In genomic region chr6:41733349-41733706, GRCh38 we compare ENCODE assay signal across 9 cellular contexts. TPM values are rescaled to one million over a fixed set of nuclear protein-coding genes. Genes with fewer than 3 reads are reported as not detected.
DNase-seq lines count a peak whose midpoint lies in the region; ATAC-seq, FAIRE-seq and TF ChIP-seq lines count a peak whose summit lies in the region.
"Had no signal": no experiment of that assay in that cellular context is flagged by ENCODE, and none has a peak within 500 bp of the region (broad histone marks: within the 10 kb centered on the region; RNA-seq: fewer than 3 reads in every experiment).

No MANE protein-coding gene starts in this region.

- peak overlapping the region; percentile 99 for H3K27ac ChIP-seq in angular gyrus (ENCODE audit: low read depth, low read length)
- H3K27ac ChIP-seq in HepG2 (ENCODE audit: extremely low read length, insufficient read depth, low read length): no peak overlapping the region
- H3K27ac ChIP-seq in thyroid gland: peak overlapping the region; percentile 91 to 98 (median 94)

- intact Hi-C loops in HepG2 (cut with micrococcal nuclease; ENCODE audit: unreplicated experiment): loop anchor here (1.0 kb wide), 2 partner anchors 27 to 188 kb away; partner anchors contain the start of genes BYSL and MED20
- intact Hi-C loops in thyroid gland (cut with DNase I): no loop called here

- peak overlapping the region; percentile 87 for H3K4me2 ChIP-seq in HepG2 (ENCODE audit: low read depth, low read length)

- CTCF ChIA-PET in activated CD8-positive, alpha-beta memory T cell treated with anti-CD3 and anti-CD28 coated beads, Interleukin-2, amount 10 ng/mL, durations not matched to agents 7 days and 5 days (lab: Charles Lee): interaction anchor here (0.9 to 6.1 kb wide), 10 partner anchors 12 to 371 kb away, joined by 3 to 33 read pairs (median 8); partner anchors contain the start of gene TOMM6
- CTCF ChIA-PET in HepG2 (lab: Yijun Ruan, JAX; ENCODE audit: low intra/inter-chr PET ratio, low total read pairs): no interaction called here

- POLR2A ChIA-PET in HepG2 (lab: Yijun Ruan, JAX): interaction anchor here (0.7 to 10.4 kb wide), 22 partner anchors 9 to 317 kb away, joined by 3 to 120 read pairs (median 8); partner anchors contain the start of genes FRS3, PGC, TAF8 and TOMM6

- ATAC-seq in activated CD8-positive, alpha-beta memory T cell treated with anti-CD3 and anti-CD28 coated beads, Interleukin-2, amount 10 ng/mL, durations not matched to agents 7 days and 5 days: no peak
- no peak for ATAC-seq in HepG2

- H3K36me3 ChIP-seq in HepG2 (replicated peaks in 1 of 2; ENCODE audit: control insufficient read depth in 1 of 2, insufficient read depth in 2 of 2, low read length in 2 of 2) (no peaks in the 10 kb centered on the region), thyroid gland (no peaks in the 10 kb centered on the region)

- peaks cover 38% of the 10 kb centered on the region for H3K4me1 Mint-ChIP-seq in activated CD8-positive, alpha-beta memory T cell treated with anti-CD3 and anti-CD28 coated beads, Interleukin-2, amount 10 ng/mL, durations not matched to agents 7 days and 5 days

- no TSS peak for BruUV-seq in HepG2 (replicated peaks; lab: Mats Ljungman, UMichigan)

- no peak for DNase-seq in activated CD8-positive, alpha-beta memory T cell treated with anti-CD3 and anti-CD28 coated beads, Interleukin-2, amount 10 ng/mL, durations not matched to agents 7 days and 5 days
- DNase-seq in activated CD8-positive, alpha-beta memory T cell treated with anti-CD3 and anti-CD28 coated beads, Interleukin-2, amount 50 U/mL, for 48 hours: no peak
- no peak for DNase-seq in HepG2 (ENCODE audit: low spot score)
- DNase-seq in thyroid gland: no peak
- DNase-seq in SHP77 treated with DMSO at 0.1 percent for 48 hours (lab: John Stamatoyannopoulos, UW): no peak
- no peak for DNase-seq in T1000 (lab: John Stamatoyannopoulos, UW)
- no peak for DNase-seq in cerebellar nuclear complex (lab: John Stamatoyannopoulos, UW)

- H3K36me3 Mint-ChIP-seq in activated CD8-positive, alpha-beta memory T cell treated with anti-CD3 and anti-CD28 coated beads, Interleukin-2, amount 10 ng/mL, durations not matched to agents 7 days and 5 days: no peaks in the 10 kb centered on the region

- H3K27me3 ChIP-seq in HepG2 (ENCODE audit: control insufficient read depth in 1 of 2, insufficient read depth in 2 of 2, low read length in 2 of 2) (no peaks in the 10 kb centered on the region; a peak in 1 of 5 replicates), thyroid gland (no peaks in the 10 kb centered on the region)

- H3K9me3 ChIP-seq in HepG2 (ENCODE audit: low read length) (no peaks in the 10 kb centered on the region), thyroid gland (no peaks in the 10 kb centered on the region)

- no peak overlapping the region for H2AFZ ChIP-seq in HepG2 (ENCODE audit: low read length)

- peak overlapping the region; percentile 73 for H3K9ac ChIP-seq in HepG2 (ENCODE audit: insufficient read depth, low read depth, low read length)

- no peaks in the 10 kb centered on the region for H3K9me3 Mint-ChIP-seq in activated CD8-positive, alpha-beta memory T cell treated with anti-CD3 and anti-CD28 coated beads, Interleukin-2, amount 10 ng/mL, durations not matched to agents 7 days and 5 days (ENCODE audit: low read depth)

- no peaks in the 10 kb centered on the region for H4K20me1 ChIP-seq in HepG2 (ENCODE audit: insufficient read depth, low read length)

- peaks cover 58% of the 10 kb centered on the region for H3K4me1 ChIP-seq in HepG2 (ENCODE audit: insufficient read depth, low read length)
- H3K4me1 ChIP-seq in thyroid gland: peaks cover 44 to 56% of the 10 kb centered on the region in 2 donors

- H3K4me3 Mint-ChIP-seq in activated CD8-positive, alpha-beta memory T cell treated with anti-CD3 and anti-CD28 coated beads, Interleukin-2, amount 10 ng/mL, durations not matched to agents 7 days and 5 days: peak overlapping the region; percentile 79

- in situ Hi-C loops in HepG2 (cut with HindIII; ENCODE audit: extremely low pct_ligation_motif_present, low pct_unique_long_range_greater_than_20kb): no loop called here

- 0 out of 2 replicates have a peak, but pooled peaks have one; percentile 7 for TF ChIP-seq RAD21 in HepG2 (CRISPR knock-in tag; IDR thresholded peaks at IDR 0.05)

- 60% methylated on average over 2 of the region's 11 CpGs for WGBS in HepG2 (ENCODE audit: low lambda C conversion rate)
- WGBS in thyroid gland, 2 donors: 34 to 67% methylated on average over 1 to 6 of the region's 11 CpGs

- H3K27ac Mint-ChIP-seq in activated CD8-positive, alpha-beta memory T cell treated with anti-CD3 and anti-CD28 coated beads, Interleukin-2, amount 10 ng/mL, durations not matched to agents 7 days and 5 days: peak overlapping the region; percentile 86

- no peak for TF ChIP-seq CTCF in HepG2 (CRISPR knock-in tag; IDR thresholded peaks at IDR 0.05)
- TF ChIP-seq CTCF in thyroid gland (IDR thresholded peaks at IDR 0.05): no peak

- peak overlapping the region; percentile 51 to 83 (median 76) for H3K4me3 ChIP-seq in HepG2 (replicated peaks in 1 of 3; ENCODE audit: insufficient read depth in 1 of 3, low read depth in 2 of 3, low read length in 3 of 3)
- H3K4me3 ChIP-seq in thyroid gland (replicated peaks in 1 of 3): peak overlapping the region in 2 of 3 donors; percentile 80 to 88

- peaks cover 5% of the 10 kb centered on the region for H3K79me2 ChIP-seq in HepG2 (ENCODE audit: insufficient read depth, low read length)

- FAIRE-seq in HepG2 (lab: Jason Lieb, UNC): no peak
- FAIRE-seq: G401.6 had no signal

- no peaks in the 10 kb centered on the region for H3K27me3 Mint-ChIP-seq in activated CD8-positive, alpha-beta memory T cell treated with anti-CD3 and anti-CD28 coated beads, Interleukin-2, amount 10 ng/mL, durations not matched to agents 7 days and 5 days

- no peak for TF ChIP-seq EP300 in HepG2 (IDR thresholded peaks at IDR 0.05; ENCODE audit: low read depth in 2 of 2, low read length in 2 of 2)
- TF ChIP-seq EP300 in HepG2 (CRISPR knock-in tag; IDR thresholded peaks at IDR 0.05; ENCODE audit: borderline replicate concordance): no peak

- TF ChIP-seq POLR2A in HepG2 (IDR thresholded peaks at IDR 0.05; ENCODE audit: insufficient read depth in 1 of 2, low read depth in 2 of 2, low read length in 2 of 2): no peak
- no peak for TF ChIP-seq POLR2A in thyroid gland (IDR thresholded peaks at IDR 0.05)

RNA-seq across cellular contexts. Expression of gene TFEB, which starts 2.1 kb away (rescaled TPM):
- total RNA-seq in activated CD8-positive, alpha-beta memory T cell treated with anti-CD3 and anti-CD28 coated beads, Interleukin-2, amount 10 ng/mL, durations not matched to agents 7 days and 5 days: 10 to 100 TPM; 14.5 to 15.8 TPM
- total RNA-seq in HepG2 (2016; rRNA removed; fragmentation: Illumina TruSeq; extraction: Trizol) (12.8 and 13.3 TPM in 2 replicates), thyroid gland (10 to 100 TPM; 23.0 to 39.0 (median 34.9) TPM)
- 7.3 and 10.0 TPM in 2 replicates for total RNA-seq in HepG2 (2016; cell fraction: cytosol; rRNA removed; fragmentation: Illumina TruSeq; extraction: Trizol; ENCODE audit: low read depth)
- 10.9 and 15.1 TPM in 2 replicates for total RNA-seq in HepG2 (2016; cell fraction: insoluble cytoplasmic fraction; rRNA removed; fragmentation: Illumina TruSeq; extraction: Trizol)
- 15.3 and 15.8 TPM in 2 replicates for total RNA-seq in HepG2 (2016; cell fraction: membrane; rRNA removed; fragmentation: Illumina TruSeq; extraction: Trizol)
- total RNA-seq in HepG2 (2016; cell fraction: nucleus; rRNA removed; fragmentation: Illumina TruSeq; extraction: Trizol): 9.0 and 11.5 TPM in 2 replicates
- 18.7 and 21.6 TPM in 2 replicates for polyA plus RNA-seq in HepG2 (2011; rRNA removed)
- 7.6 and 16.3 TPM in 2 replicates for polyA plus RNA-seq in HepG2 (2011; cell fraction: cytosol; rRNA removed)
- 14.8 and 19.8 TPM in 2 replicates for polyA plus RNA-seq in HepG2 (2011; cell fraction: nucleus; rRNA removed)
- 4.8 and 7.7 TPM in 2 replicates for polyA plus RNA-seq in HepG2 (2012)
- 8.4 and 9.0 TPM in 2 replicates for polyA plus RNA-seq in HepG2 (2016; cell fraction: cytosol; fragmentation: Illumina TruSeq; extraction: Trizol; ENCODE audit: low read depth)
- polyA plus RNA-seq in HepG2 (2016; cell fraction: insoluble cytoplasmic fraction; fragmentation: Illumina TruSeq; extraction: Trizol; ENCODE audit: low read depth): 13.2 and 14.2 TPM in 2 replicates
- polyA plus RNA-seq in HepG2 (2016; cell fraction: membrane; fragmentation: Illumina TruSeq; extraction: Trizol; ENCODE audit: low read depth): 12.3 and 14.8 TPM in 2 replicates
- polyA plus RNA-seq in HepG2 (2016; cell fraction: nucleus; fragmentation: Illumina TruSeq; extraction: Trizol; ENCODE audit: insufficient read depth, low read depth): 26.4 and 27.9 TPM in 2 replicates
- 22.8 and 39.7 TPM in 2 replicates for polyA minus RNA-seq in HepG2 (2011; rRNA and poly(A)+ RNA removed; ENCODE audit: low replicate concordance)
- 9.2 and 12.8 TPM in 2 replicates for polyA minus RNA-seq in HepG2 (2011; cell fraction: cytosol; rRNA and poly(A)+ RNA removed)
- 9.1 and 10.8 TPM in 2 replicates for polyA minus RNA-seq in HepG2 (2011; cell fraction: nucleus; rRNA and poly(A)+ RNA removed)

RNA-seq across cellular contexts. Expression of gene PGC, which starts 13.9 kb away (rescaled TPM):
- total RNA-seq in activated CD8-positive, alpha-beta memory T cell treated with anti-CD3 and anti-CD28 coated beads, Interleukin-2, amount 10 ng/mL, durations not matched to agents 7 days and 5 days: not detected
- total RNA-seq in HepG2 (2016; rRNA removed; fragmentation: Illumina TruSeq; extraction: Trizol) (225 and 502 TPM in 2 replicates), thyroid gland (not detected)
- total RNA-seq in HepG2 (2016; cell fraction: cytosol; rRNA removed; fragmentation: Illumina TruSeq; extraction: Trizol; ENCODE audit: low read depth): 33.5 and 35.5 TPM in 2 replicates
- 215 and 502 TPM in 2 replicates for total RNA-seq in HepG2 (2016; cell fraction: insoluble cytoplasmic fraction; rRNA removed; fragmentation: Illumina TruSeq; extraction: Trizol)
- total RNA-seq in HepG2 (2016; cell fraction: membrane; rRNA removed; fragmentation: Illumina TruSeq; extraction: Trizol): 52.5 and 53.3 TPM in 2 replicates
- 408 and 459 TPM in 2 replicates for total RNA-seq in HepG2 (2016; cell fraction: nucleus; rRNA removed; fragmentation: Illumina TruSeq; extraction: Trizol)
- polyA plus RNA-seq in HepG2 (2011; rRNA removed): 397 and 426 TPM in 2 replicates
- polyA plus RNA-seq in HepG2 (2011; cell fraction: cytosol; rRNA removed): 243 and 350 TPM in 2 replicates
- 216 and 252 TPM in 2 replicates for polyA plus RNA-seq in HepG2 (2011; cell fraction: nucleus; rRNA removed)
- polyA plus RNA-seq in HepG2 (2012): 62.0 and 149 TPM in 2 replicates
- polyA plus RNA-seq in HepG2 (2016; cell fraction: cytosol; fragmentation: Illumina TruSeq; extraction: Trizol; ENCODE audit: low read depth): 47.7 and 50.1 TPM in 2 replicates
- polyA plus RNA-seq in HepG2 (2016; cell fraction: insoluble cytoplasmic fraction; fragmentation: Illumina TruSeq; extraction: Trizol; ENCODE audit: low read depth): 245 and 256 TPM in 2 replicates
- polyA plus RNA-seq in HepG2 (2016; cell fraction: membrane; fragmentation: Illumina TruSeq; extraction: Trizol; ENCODE audit: low read depth): 48.1 and 51.7 TPM in 2 replicates
- polyA plus RNA-seq in HepG2 (2016; cell fraction: nucleus; fragmentation: Illumina TruSeq; extraction: Trizol; ENCODE audit: insufficient read depth, low read depth): 704 and 739 TPM in 2 replicates
- polyA minus RNA-seq in HepG2 (2011; rRNA and poly(A)+ RNA removed; ENCODE audit: low replicate concordance): 0.21 and 469 TPM in 2 replicates
- polyA minus RNA-seq in HepG2 (2011; cell fraction: cytosol; rRNA and poly(A)+ RNA removed): 339 and 439 TPM in 2 replicates
- 61.8 and 63.7 TPM in 2 replicates for polyA minus RNA-seq in HepG2 (2011; cell fraction: nucleus; rRNA and poly(A)+ RNA removed)

RNA-seq across cellular contexts. Expression of gene FRS3, which starts 46.4 kb away (rescaled TPM):
- 1 to 10 TPM; 4.8 to 6.2 TPM for total RNA-seq in activated CD8-positive, alpha-beta memory T cell treated with anti-CD3 and anti-CD28 coated beads, Interleukin-2, amount 10 ng/mL, durations not matched to agents 7 days and 5 days
- total RNA-seq in HepG2 (2016; rRNA removed; fragmentation: Illumina TruSeq; extraction: Trizol) (1.5 and 3.0 TPM in 2 replicates), thyroid gland (1 to 10 TPM; 4.0 to 6.7 (median 5.8) TPM)
- total RNA-seq in HepG2 (2016; cell fraction: cytosol; rRNA removed; fragmentation: Illumina TruSeq; extraction: Trizol; ENCODE audit: low read depth): 3.2 and 3.7 TPM in 2 replicates
- total RNA-seq in HepG2 (2016; cell fraction: insoluble cytoplasmic fraction; rRNA removed; fragmentation: Illumina TruSeq; extraction: Trizol): 1.2 and 2.7 TPM in 2 replicates
- 6.5 and 6.6 TPM in 2 replicates for total RNA-seq in HepG2 (2016; cell fraction: membrane; rRNA removed; fragmentation: Illumina TruSeq; extraction: Trizol)
- total RNA-seq in HepG2 (2016; cell fraction: nucleus; rRNA removed; fragmentation: Illumina TruSeq; extraction: Trizol): 3.2 and 4.8 TPM in 2 replicates
- polyA plus RNA-seq in HepG2 (2011; rRNA removed): 7.1 and 7.4 TPM in 2 replicates
- polyA plus RNA-seq in HepG2 (2011; cell fraction: cytosol; rRNA removed): 6.7 TPM in 2 replicates
- 11.2 and 14.1 TPM in 2 replicates for polyA plus RNA-seq in HepG2 (2011; cell fraction: nucleus; rRNA removed)
- 2.5 and 2.9 TPM in 2 replicates for polyA plus RNA-seq in HepG2 (2012)
- 5.9 and 6.1 TPM in 2 replicates for polyA plus RNA-seq in HepG2 (2016; cell fraction: cytosol; fragmentation: Illumina TruSeq; extraction: Trizol; ENCODE audit: low read depth)
- polyA plus RNA-seq in HepG2 (2016; cell fraction: insoluble cytoplasmic fraction; fragmentation: Illumina TruSeq; extraction: Trizol; ENCODE audit: low read depth): 3.0 and 3.6 TPM in 2 replicates
- 10.2 and 10.3 TPM in 2 replicates for polyA plus RNA-seq in HepG2 (2016; cell fraction: membrane; fragmentation: Illumina TruSeq; extraction: Trizol; ENCODE audit: low read depth)
- 11.8 and 13.3 TPM in 2 replicates for polyA plus RNA-seq in HepG2 (2016; cell fraction: nucleus; fragmentation: Illumina TruSeq; extraction: Trizol; ENCODE audit: insufficient read depth, low read depth)
- polyA minus RNA-seq in HepG2 (2011; rRNA and poly(A)+ RNA removed; ENCODE audit: low replicate concordance): 2.6 and 8.3 TPM in 2 replicates
- 0.89 and 2.1 TPM in 2 replicates for polyA minus RNA-seq in HepG2 (2011; cell fraction: cytosol; rRNA and poly(A)+ RNA removed)
- polyA minus RNA-seq in HepG2 (2011; cell fraction: nucleus; rRNA and poly(A)+ RNA removed): 3.4 and 3.5 TPM in 2 replicates

RNA-seq across cellular contexts. Expression of gene PRICKLE4, which starts 47.3 kb away (rescaled TPM):
- total RNA-seq in activated CD8-positive, alpha-beta memory T cell treated with anti-CD3 and anti-CD28 coated beads, Interleukin-2, amount 10 ng/mL, durations not matched to agents 7 days and 5 days: not detected
- total RNA-seq in HepG2 (2016; rRNA removed; fragmentation: Illumina TruSeq; extraction: Trizol) (1.2 TPM in 1 of 2 replicates, not detected in the other), thyroid gland (10 to 100 TPM in 3 of 4 donors, 1 to 10 TPM in 1; 4.0 to 15.6 (median 12.7) TPM)
- total RNA-seq in HepG2 (2016; cell fraction: cytosol; rRNA removed; fragmentation: Illumina TruSeq; extraction: Trizol; ENCODE audit: low read depth): 0.91 TPM in 1 of 2 replicates, not detected in the other
- total RNA-seq in HepG2 (2016; cell fraction: insoluble cytoplasmic fraction; rRNA removed; fragmentation: Illumina TruSeq; extraction: Trizol): 0.50 TPM in 1 of 2 replicates, not detected in the other
- not detected in 2 replicates for total RNA-seq in HepG2 (2016; cell fraction: membrane; rRNA removed; fragmentation: Illumina TruSeq; extraction: Trizol)
- 0.88 and 1.6 TPM in 2 replicates for total RNA-seq in HepG2 (2016; cell fraction: nucleus; rRNA removed; fragmentation: Illumina TruSeq; extraction: Trizol)
- polyA plus RNA-seq in HepG2 (2011; rRNA removed): 0.74 and 0.92 TPM in 2 replicates
- 0.15 and 0.34 TPM in 2 replicates for polyA plus RNA-seq in HepG2 (2011; cell fraction: cytosol; rRNA removed)
- polyA plus RNA-seq in HepG2 (2011; cell fraction: nucleus; rRNA removed): 26.8 and 42.0 TPM in 2 replicates
- polyA plus RNA-seq in HepG2 (2012): 3.7 and 5.4 TPM in 2 replicates
- polyA plus RNA-seq in HepG2 (2016; cell fraction: cytosol; fragmentation: Illumina TruSeq; extraction: Trizol; ENCODE audit: low read depth): not detected in 2 replicates
- not detected in 2 replicates for polyA plus RNA-seq in HepG2 (2016; cell fraction: insoluble cytoplasmic fraction; fragmentation: Illumina TruSeq; extraction: Trizol; ENCODE audit: low read depth)
- not detected in 2 replicates for polyA plus RNA-seq in HepG2 (2016; cell fraction: membrane; fragmentation: Illumina TruSeq; extraction: Trizol; ENCODE audit: low read depth)
- 10.5 and 24.2 TPM in 2 replicates for polyA plus RNA-seq in HepG2 (2016; cell fraction: nucleus; fragmentation: Illumina TruSeq; extraction: Trizol; ENCODE audit: insufficient read depth, low read depth)
- 0.30 TPM in 1 of 2 replicates, not detected in the other for polyA minus RNA-seq in HepG2 (2011; rRNA and poly(A)+ RNA removed; ENCODE audit: low replicate concordance)
- polyA minus RNA-seq in HepG2 (2011; cell fraction: cytosol; rRNA and poly(A)+ RNA removed): not detected in 2 replicates
- polyA minus RNA-seq in HepG2 (2011; cell fraction: nucleus; rRNA and poly(A)+ RNA removed): 3.6 and 5.6 TPM in 2 replicates

RNA-seq across cellular contexts. Expression of gene TOMM6, which starts 54.2 kb away (rescaled TPM):
- total RNA-seq in activated CD8-positive, alpha-beta memory T cell treated with anti-CD3 and anti-CD28 coated beads, Interleukin-2, amount 10 ng/mL, durations not matched to agents 7 days and 5 days: 100 to 1,000 TPM; 161 to 219 TPM
- total RNA-seq in HepG2 (2016; rRNA removed; fragmentation: Illumina TruSeq; extraction: Trizol) (321 and 480 TPM in 2 replicates), thyroid gland (100 to 1,000 TPM in 3 of 4 donors, 10 to 100 TPM in 1; 96.3 to 134 (median 124) TPM)
- 182 and 204 TPM in 2 replicates for total RNA-seq in HepG2 (2016; cell fraction: cytosol; rRNA removed; fragmentation: Illumina TruSeq; extraction: Trizol; ENCODE audit: low read depth)
- total RNA-seq in HepG2 (2016; cell fraction: insoluble cytoplasmic fraction; rRNA removed; fragmentation: Illumina TruSeq; extraction: Trizol): 330 and 503 TPM in 2 replicates
- total RNA-seq in HepG2 (2016; cell fraction: membrane; rRNA removed; fragmentation: Illumina TruSeq; extraction: Trizol): 320 and 325 TPM in 2 replicates
- total RNA-seq in HepG2 (2016; cell fraction: nucleus; rRNA removed; fragmentation: Illumina TruSeq; extraction: Trizol): 122 and 129 TPM in 2 replicates
- 253 and 320 TPM in 2 replicates for polyA plus RNA-seq in HepG2 (2011; rRNA removed)
- polyA plus RNA-seq in HepG2 (2011; cell fraction: cytosol; rRNA removed): 433 and 522 TPM in 2 replicates
- polyA plus RNA-seq in HepG2 (2011; cell fraction: nucleus; rRNA removed): 91.8 and 123 TPM in 2 replicates
- polyA plus RNA-seq in HepG2 (2012): 249 and 333 TPM in 2 replicates
- 294 and 323 TPM in 2 replicates for polyA plus RNA-seq in HepG2 (2016; cell fraction: cytosol; fragmentation: Illumina TruSeq; extraction: Trizol; ENCODE audit: low read depth)
- polyA plus RNA-seq in HepG2 (2016; cell fraction: insoluble cytoplasmic fraction; fragmentation: Illumina TruSeq; extraction: Trizol; ENCODE audit: low read depth): 735 and 804 TPM in 2 replicates
- polyA plus RNA-seq in HepG2 (2016; cell fraction: membrane; fragmentation: Illumina TruSeq; extraction: Trizol; ENCODE audit: low read depth): 428 and 438 TPM in 2 replicates
- 298 and 310 TPM in 2 replicates for polyA plus RNA-seq in HepG2 (2016; cell fraction: nucleus; fragmentation: Illumina TruSeq; extraction: Trizol; ENCODE audit: insufficient read depth, low read depth)
- polyA minus RNA-seq in HepG2 (2011; rRNA and poly(A)+ RNA removed; ENCODE audit: low replicate concordance): 74.4 and 157 TPM in 2 replicates
- 41.7 and 56.4 TPM in 2 replicates for polyA minus RNA-seq in HepG2 (2011; cell fraction: cytosol; rRNA and poly(A)+ RNA removed)
- 32.9 and 43.8 TPM in 2 replicates for polyA minus RNA-seq in HepG2 (2011; cell fraction: nucleus; rRNA and poly(A)+ RNA removed)

Comparison
In these comparisons a context has a peak if more than half of its experiments do, and no peak if none do; other contexts are left out.
1. RNA of gene PGC, which starts 13.9 kb away (total RNA-seq): 33.5 to 502 TPM in HepG2; not detected in activated CD8-positive, alpha-beta memory T cell treated with anti-CD3 and anti-CD28 coated beads, Interleukin-2, amount 10 ng/mL, durations not matched to agents 7 days and 5 days and not detected in thyroid gland; every median in the first group is over 10 times any median in the second.